1 cellular context compared by ENCODE assay signal in the genomic region with DNA sequence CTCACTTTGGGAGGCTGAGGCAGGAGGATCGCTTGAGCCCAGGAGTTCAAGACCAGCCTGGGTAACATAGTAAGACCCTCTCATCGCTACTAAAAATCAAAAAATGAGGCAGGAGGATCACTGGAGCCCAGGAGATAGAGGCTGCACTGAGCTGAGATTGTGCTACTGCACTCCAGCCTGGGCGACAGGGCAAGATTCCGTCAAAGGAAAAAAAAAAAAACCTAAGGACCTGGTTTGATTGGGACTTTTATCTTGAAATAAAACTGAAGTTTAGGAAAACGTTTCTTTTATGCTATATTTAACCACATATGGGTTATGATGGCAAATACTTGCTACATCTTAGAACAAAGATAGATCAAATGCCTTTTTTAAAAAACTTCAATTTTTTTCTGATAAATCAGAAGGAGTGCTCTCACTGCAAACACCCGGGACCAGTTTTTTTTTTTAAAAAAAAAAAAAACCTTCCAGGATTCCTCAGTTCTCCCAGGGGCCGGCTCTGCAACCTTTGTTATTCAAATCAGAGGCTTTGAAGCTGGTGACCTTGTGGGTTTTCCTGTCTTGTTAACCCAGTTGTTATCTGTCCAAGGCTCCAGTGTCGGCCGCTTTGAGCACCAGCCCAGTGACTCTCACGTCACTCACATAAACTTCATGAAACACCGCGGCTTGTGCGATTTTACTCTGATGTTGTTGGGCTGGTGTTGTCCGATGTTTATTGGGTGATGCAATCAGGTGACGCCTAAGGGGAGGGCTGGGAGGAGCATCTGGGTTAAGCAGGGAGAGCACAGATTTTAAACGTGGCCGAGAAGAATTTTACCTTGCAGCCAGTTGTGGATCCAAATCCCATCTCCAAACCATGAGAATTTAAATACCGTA.
TF ChIP-seq lines count a peak whose summit lies in the region.

No MANE protein-coding gene starts in this region.

TF ChIP-seq in IMR-90, 13 proteins besides CTCF, POLR2A, EP300 and RAD21:
- TF ChIP-seq USF2 (IDR thresholded peaks at IDR 0.05; ENCODE audit: low read depth, low read length) (peak; percentile 79), RFX5 (IDR thresholded peaks at IDR 0.05; ENCODE audit: low read depth, low read length) (no peak), MXI1 (IDR thresholded peaks at IDR 0.05; ENCODE audit: borderline replicate concordance, low read depth, low read length) (no peak), MAFK (IDR thresholded peaks at IDR 0.05; ENCODE audit: low read depth, low read length) (no peak), SMC3 (IDR thresholded peaks at IDR 0.05; ENCODE audit: low read depth, low read length) (no peak), CEBPB (IDR thresholded peaks at IDR 0.05; ENCODE audit: low read depth, low read length) (peak; percentile 94), BHLHE40 (IDR thresholded peaks at IDR 0.05; ENCODE audit: low read depth, low read length) (no peak), MAZ (IDR thresholded peaks at IDR 0.05; ENCODE audit: borderline replicate concordance, low read depth, low read length) (peak; percentile 54; the same call in 1 of the 2 replicates), CHD1 (IDR thresholded peaks at IDR 0.05; ENCODE audit: low read depth, low read length) (no peak), FOS (IDR thresholded peaks at IDR 0.05; ENCODE audit: low read depth, low read length) (no peak)
